Comparison of ENCODE assay signal across 8 cellular contexts in genomic region chr19:43464089-43464775, GRCh38. TPM values are rescaled to one million over a fixed set of nuclear protein-coding genes. Genes with fewer than 3 reads are reported as not detected.
A peak's percentile ranks its signal among the peaks of the same experiment; 100 is the strongest.
DNase-seq lines count a peak whose midpoint lies in the region; ATAC-seq lines count a peak whose summit lies in the region.

No MANE protein-coding gene starts in this region.

- peak overlapping the region; percentile 54 to 79 for H3K9ac ChIP-seq in stomach smooth muscle (ENCODE audit: low read length in 2 of 2)

- peak overlapping the region; percentile 87 for H3K27ac ChIP-seq in stomach smooth muscle (ENCODE audit: low read length)

- H3K9me3 ChIP-seq in stomach smooth muscle (ENCODE audit: control insufficient read depth in 2 of 2, low read length in 2 of 2), result no peaks in the 10 kb centered on the region

- H3K9me3 Mint-ChIP-seq in T-cell, result no peaks in the 10 kb centered on the region

- H3K36me3 Mint-ChIP-seq in T-cell, result peaks cover 6% of the 10 kb centered on the region

- no peaks in the 10 kb centered on the region for H3K27me3 Mint-ChIP-seq in T-cell

- ATAC-seq in HG02973 (IDR thresholded peaks at IDR 0.05; ENCODE audit: unreplicated experiment) (peak; percentile 34), T-cell (replicated peaks in 1 of 4) (peak in 2 of 4 experiments; percentile 17 to 20)

- H3K4me1 Mint-ChIP-seq in T-cell, result peaks cover 63 to 65% (median 64%) of the 10 kb centered on the region in 3 donors

- H3K4me1 ChIP-seq in stomach smooth muscle (ENCODE audit: control insufficient read depth, insufficient read depth, low read length), result peaks cover 16% of the 10 kb centered on the region

- POLR2A ChIA-PET in T-cell (lab: Charles Lee), result interaction anchor here (0.7 to 1.3 kb wide), 5 partner anchors 25 to 291 kb away, joined by 3 to 7 read pairs (median 4); partner anchors contain the start of genes IRGQ (in 1 of the 2), SMG9 (in 1 of the 2) and ZNF576 (in 1 of the 2)

- DNase-seq in NCI-H1436 (lab: John Stamatoyannopoulos, UW) (peak; percentile 43), NCI-H1436 treated with DMSO at 0.1 percent for 48 hours (lab: John Stamatoyannopoulos, UW) (no peak), T-cell (peak in 1 of 34 experiments; percentile 76), ecto neural progenitor cell (ENCODE audit: low spot score) (peak; percentile 83), midbrain (lab: John Stamatoyannopoulos, UW) (peak; percentile 32)
- DNase-seq in effector CD4-positive, alpha-beta T cell, result no peak

- peak overlapping the region; percentile 92 to 94 for H3K4me3 ChIP-seq in stomach smooth muscle (ENCODE audit: low read length in 2 of 2)

- peak overlapping the region; percentile 88 to 95 (median 90) for H3K4me3 Mint-ChIP-seq in T-cell

- no peaks in the 10 kb centered on the region for H3K27me3 ChIP-seq in stomach smooth muscle (ENCODE audit: control insufficient read depth in 1 of 2, insufficient read depth in 2 of 2, low read length in 2 of 2)

- CTCF ChIA-PET in T-cell (lab: Charles Lee), result interaction anchor here (0.7 to 2.1 kb wide), 16 partner anchors 15 to 363 kb away, joined by 3 to 25 read pairs (median 8); partner anchors contain the start of genes IRGQ (in 1 of the 2), PHLDB3 (in 1 of the 2), ZNF283 (in 1 of the 2) and ZNF575 (in 1 of the 2)

- peak overlapping the region; percentile 95 to 97 for H3K27ac Mint-ChIP-seq in T-cell

- H3K36me3 ChIP-seq in stomach smooth muscle (ENCODE audit: control insufficient read depth in 2 of 2, insufficient read depth in 2 of 2, low read length in 2 of 2), result no peaks in the 10 kb centered on the region

RNA-seq across cellular contexts. Expression of gene LYPD3, which starts 1.2 kb away (rescaled TPM):
- total RNA-seq in T-cell, result 10 to 100 TPM in 2 of 5 donors, 1 to 10 TPM in 3; 2.8 to 24.0 (median 4.6) TPM

RNA-seq across cellular contexts. Expression of gene PHLDB3, which starts 40.3 kb away (rescaled TPM):
- 10 to 100 TPM; 39.4 to 61.0 (median 53.9) TPM for total RNA-seq in T-cell

RNA-seq across cellular contexts. Expression of gene TEX101, which starts 49.5 kb away (rescaled TPM):
- not detected for total RNA-seq in T-cell

Comparison
In these comparisons a context has a peak if more than half of its experiments do, and no peak if none do; other contexts are left out.
1. DNase-seq: peak in NCI-H1436 (single experiment), ecto neural progenitor cell (single experiment) and midbrain (single experiment); none in NCI-H1436 treated with DMSO at 0.1 percent for 48 hours (single experiment) and effector CD4-positive, alpha-beta T cell (single experiment).